Comparison of ENCODE assay signal across 39 cellular contexts in the genomic region with DNA sequence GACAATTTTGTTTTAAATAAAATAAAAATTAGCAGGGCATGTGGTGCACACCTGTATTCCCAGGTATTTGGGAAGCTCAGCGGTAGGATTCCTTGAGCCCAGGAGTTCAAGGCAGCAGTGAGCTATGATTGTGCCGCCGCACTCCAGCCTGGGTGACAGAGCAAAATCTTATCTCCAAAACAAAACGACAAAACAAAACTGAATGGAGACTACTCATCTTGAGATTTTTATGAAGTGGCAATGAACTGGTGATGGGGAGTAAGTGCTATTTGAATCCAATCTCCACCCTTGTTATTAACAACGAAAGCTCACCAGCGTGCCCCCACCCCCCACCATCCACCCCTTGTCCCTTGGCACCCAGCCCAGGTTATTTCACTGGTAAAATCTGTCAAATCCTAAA.
"Had no signal": no experiment of that assay in that cellular context is flagged by ENCODE, and none has a peak within 500 bp of the region (broad histone marks: within the 10 kb centered on the region; RNA-seq: fewer than 3 reads in every experiment).

No MANE protein-coding gene starts in this region.

- H3K4me3 Mint-ChIP-seq: activated CD8-positive, alpha-beta T cell treated with anti-CD3 and anti-CD28 coated beads for 36 hours; activated naive CD8-positive, alpha-beta T cell treated with anti-CD3 and anti-CD28 coated beads for 36 hours; activated T-cell treated with anti-CD3 and anti-CD28 coated beads, Interleukin-2, amount 50 U/mL, for 72 hours; activated T-helper 17 cell treated with anti-CD3 and anti-CD28 coated beads, Interleukin-2, amount 50 U/mL, for 72 hours had no signal

- H3K27me3 ChIP-seq: brain microvascular endothelial cell, MG63 had no signal

- H3K27ac Mint-ChIP-seq: activated CD8-positive, alpha-beta T cell treated with anti-CD3 and anti-CD28 coated beads for 36 hours; activated naive CD8-positive, alpha-beta T cell treated with anti-CD3 and anti-CD28 coated beads for 36 hours; activated T-cell treated with anti-CD3 and anti-CD28 coated beads, Interleukin-2, amount 50 U/mL, for 72 hours; activated T-helper 17 cell treated with anti-CD3 and anti-CD28 coated beads, Interleukin-2, amount 50 U/mL, for 72 hours had no signal

- ATAC-seq: activated CD8-positive, alpha-beta T cell treated with anti-CD3 and anti-CD28 coated beads for 36 hours; activated T-cell treated with anti-CD3 and anti-CD28 coated beads, Interleukin-2, amount 50 U/mL, for 72 hours; activated T-helper 17 cell treated with anti-CD3 and anti-CD28 coated beads, Interleukin-2, amount 50 U/mL, for 72 hours; Right ventricle myocardium inferior had no signal

- H3K9me3 ChIP-seq: MG63 had no signal

- DNase-seq: activated CD4-positive, alpha-beta T cell treated with anti-CD3 and anti-CD28 coated beads for 1 hour; activated CD4-positive, alpha-beta T cell treated with anti-CD3 and anti-CD28 coated beads for 48 hours; activated CD4-positive, alpha-beta T cell treated with anti-CD3 and anti-CD28 coated beads, Interleukin-2, amount 50 U/mL, for 4 hours; activated CD4-positive, CD25-positive, alpha-beta regulatory T cell; activated CD8-positive, alpha-beta T cell treated with anti-CD3 and anti-CD28 coated beads for 36 hours; activated effector memory CD4-positive, alpha-beta T cell treated with anti-CD3 and anti-CD28 coated beads, Interleukin-2, amount 50 U/mL, for 16 hours; activated naive CD4-positive, alpha-beta T cell; activated naive CD4-positive, alpha-beta T cell treated with anti-CD3 and anti-CD28 coated beads, Interleukin-2, amount 50 U/mL, for 16 hours; activated naive CD8-positive, alpha-beta T cell treated with anti-CD3 and anti-CD28 coated beads for 36 hours; activated T-cell treated with anti-CD3 and anti-CD28 coated beads, Interleukin-2, amount 50 U/mL, for 1 hour; activated T-cell treated with anti-CD3 and anti-CD28 coated beads, Interleukin-2, amount 50 U/mL, for 72 hours; amniotic stem cell; aorta; brain microvascular endothelial cell; central memory CD4-positive, alpha-beta T cell; Kasumi-1; KG1; MG63; NCI-H1048; NCI-H1417; NCI-H1694; NCI-H1930; NCI-H2081 treated with DMSO at 0.1 percent for 48 hours; NCI-H2171; NCI-H226; NCI-H446 treated with DMSO at 0.1 percent for 48 hours; NCI-H524; NCI-H748 treated with DMSO at 0.1 percent for 48 hours; NK-92 treated with Interleukin-12 subunit alpha and Interleukin-12 subunit beta, amount 100 ng/mL, for 24 hours; PC-9; SIG-M5; T1000; WERI-Rb-1 had no signal

- H3K4me1 Mint-ChIP-seq: activated naive CD8-positive, alpha-beta T cell treated with anti-CD3 and anti-CD28 coated beads for 36 hours; activated T-helper 17 cell treated with anti-CD3 and anti-CD28 coated beads, Interleukin-2, amount 50 U/mL, for 72 hours had no signal

- H2AFZ ChIP-seq: PC-9 had no signal

- H3K36me3 Mint-ChIP-seq: activated naive CD8-positive, alpha-beta T cell treated with anti-CD3 and anti-CD28 coated beads for 36 hours had no signal

- H3K4me3 ChIP-seq: MG63, PC-9 had no signal

- H3K36me3 ChIP-seq: brain microvascular endothelial cell, MG63, WERI-Rb-1 had no signal

- H3K27ac ChIP-seq: brain microvascular endothelial cell, PC-9, RWPE1, WERI-Rb-1 had no signal

- FAIRE-seq: colon, RCC 7860, TTC549 had no signal

- H3K4me2 ChIP-seq: PC-9 had no signal

- H3K9me3 Mint-ChIP-seq: activated CD8-positive, alpha-beta T cell treated with anti-CD3 and anti-CD28 coated beads for 36 hours; activated naive CD8-positive, alpha-beta T cell treated with anti-CD3 and anti-CD28 coated beads for 36 hours; activated T-cell treated with anti-CD3 and anti-CD28 coated beads, Interleukin-2, amount 50 U/mL, for 72 hours; activated T-helper 17 cell treated with anti-CD3 and anti-CD28 coated beads, Interleukin-2, amount 50 U/mL, for 72 hours had no signal

- H3K27me3 Mint-ChIP-seq: activated T-helper 17 cell treated with anti-CD3 and anti-CD28 coated beads, Interleukin-2, amount 50 U/mL, for 72 hours had no signal
